17 cellular contexts compared by ENCODE assay signal in genomic region chr4:182695009-182695408, GRCh38.
DNase-seq lines count a peak whose midpoint lies in the region; ATAC-seq and TF ChIP-seq lines count a peak whose summit lies in the region.
"Had no signal": no experiment of that assay in that cellular context is flagged by ENCODE, and none has a peak within 500 bp of the region (broad histone marks: within the 10 kb centered on the region; RNA-seq: fewer than 3 reads in every experiment).

No MANE protein-coding gene starts in this region.

- DNase-seq in GM23338 (ENCODE audit: low spot score) = no peak
- DNase-seq in heart left ventricle = peak in 3 of 5 donors; percentile 31 to 61 (median 54)
- DNase-seq in left ventricle myocardium inferior = peak; percentile 29
- no peak for DNase-seq in neural progenitor cell (ENCODE audit: low spot score)
- no peak for DNase-seq in T1000 (lab: John Stamatoyannopoulos, UW)
- DNase-seq in endodermal cell = no peak
- DNase-seq in ACHN = no peak
- DNase-seq: CD4-positive, alpha-beta T cell; CD8-positive, alpha-beta memory T cell; DMS 273 treated with DMSO at 0.1 percent for 48 hours; DMS79; EL; GF-D8; H7 had no signal

- no peaks in the 10 kb centered on the region for H3F3A ChIP-seq in GM23338 (replicated peaks; ENCODE audit: low read depth)
- H3F3A ChIP-seq in neural progenitor cell (ENCODE audit: low read depth) = peaks cover 10% of the 10 kb centered on the region

- no peak for TF ChIP-seq CTCF in GM23338 (conservative IDR thresholded peaks at IDR 0.05; ENCODE audit: low read depth in 2 of 2)
- TF ChIP-seq CTCF in heart left ventricle (IDR thresholded peaks at IDR 0.05) = no peak
- no peak for TF ChIP-seq CTCF in left ventricle myocardium inferior (IDR thresholded peaks at IDR 0.05; ENCODE audit: borderline replicate concordance)
- no peak for TF ChIP-seq CTCF in neural progenitor cell (IDR thresholded peaks at IDR 0.05)
- TF ChIP-seq CTCF in endodermal cell (conservative IDR thresholded peaks at IDR 0.05) = no peak

- H3K4me3 Mint-ChIP-seq in GM23338 = no peak overlapping the region
- H3K4me3 Mint-ChIP-seq in neural progenitor cell = no peak overlapping the region
- H3K4me3 Mint-ChIP-seq in endodermal cell = no peak overlapping the region
- H3K4me3 Mint-ChIP-seq: B cell; CD14-positive monocyte; CD4-positive, alpha-beta T cell; CD8-positive, alpha-beta memory T cell had no signal

- H3K4me1 ChIP-seq in GM23338 (ENCODE audit: insufficient read depth) = peaks cover 10% of the 10 kb centered on the region; the same call in 1 of the 2 replicates
- peaks cover 0 to 11% (median 0%) of the 10 kb centered on the region in 12 donors for H3K4me1 ChIP-seq in heart left ventricle
- H3K4me1 ChIP-seq in left ventricle myocardium inferior = peaks cover 6% of the 10 kb centered on the region
- H3K4me1 ChIP-seq in neural progenitor cell = peaks cover 9% of the 10 kb centered on the region
- no peaks in the 10 kb centered on the region for H3K4me1 ChIP-seq in endodermal cell (ENCODE audit: control insufficient read depth, insufficient read depth, low read length)

- intact Hi-C loops in heart left ventricle (cut with DNase I) (loop anchor here in 1 of 10 donors (10.0 kb wide), 1 partner anchor 50 kb away; no protein-coding TSS in a partner anchor), left ventricle myocardium inferior (cut with micrococcal nuclease) (no loop called here)

- H3K27ac Mint-ChIP-seq in GM23338 = peak overlapping the region; percentile 52; the same call in 1 of the 2 replicates
- no peak overlapping the region for H3K27ac Mint-ChIP-seq in neural progenitor cell
- no peak overlapping the region for H3K27ac Mint-ChIP-seq in endodermal cell
- H3K27ac Mint-ChIP-seq: B cell; CD14-positive monocyte; CD4-positive, alpha-beta T cell; CD8-positive, alpha-beta memory T cell had no signal

- H2AFZ ChIP-seq in GM23338 = no peak overlapping the region
- H2AFZ ChIP-seq in neural progenitor cell (replicated peaks) = no peak overlapping the region

- WGBS in heart left ventricle, 4 donors = 52 to 67% (median 56%) methylated on average over 3 of the region's 3 CpGs
- WGBS in endodermal cell (ENCODE audit: insufficient coverage in 1 of 2, insufficient read length in 1 of 2), 2 experiments = 92 to 100% methylated on average over 2 to 3 of the region's 3 CpGs

- H3K4me2 ChIP-seq in GM23338 (no peak overlapping the region), neural progenitor cell (no peak overlapping the region)
- H3K4me2 ChIP-seq: BLaER1 had no signal

- no peak overlapping the region for H3K27ac ChIP-seq in GM23338 (ENCODE audit: low read depth)
- H3K27ac ChIP-seq in heart left ventricle = no peak overlapping the region
- peak overlapping the region; percentile 30 for H3K27ac ChIP-seq in left ventricle myocardium inferior (replicated peaks)
- peak overlapping the region; percentile 13 for H3K27ac ChIP-seq in neural progenitor cell
- no peak overlapping the region for H3K27ac ChIP-seq in endodermal cell (ENCODE audit: low read depth, low read length)
- H3K27ac ChIP-seq: BLaER1 had no signal

- H3K9ac ChIP-seq in neural progenitor cell = no peak overlapping the region
- H3K9ac ChIP-seq in endodermal cell (ENCODE audit: extremely low read depth, low read length, poor library complexity, severe bottlenecking) = no peak overlapping the region
- H3K9ac ChIP-seq: BLaER1 had no signal

- H3K27me3 Mint-ChIP-seq in GM23338 (ENCODE audit: insufficient read depth, low read depth, poor library complexity) (peaks cover 4% of the 10 kb centered on the region), neural progenitor cell (ENCODE audit: insufficient read depth, low read depth) (no peaks in the 10 kb centered on the region), endodermal cell (ENCODE audit: insufficient read depth) (no peaks in the 10 kb centered on the region)

- H3K9me3 ChIP-seq in heart left ventricle = no peaks in the 10 kb centered on the region
- no peaks in the 10 kb centered on the region for H3K9me3 ChIP-seq in left ventricle myocardium inferior (replicated peaks)
- H3K9me3 ChIP-seq in neural progenitor cell (ENCODE audit: low read depth) = no peaks in the 10 kb centered on the region
- H3K9me3 ChIP-seq in endodermal cell (ENCODE audit: control insufficient read depth, low read length) = no peaks in the 10 kb centered on the region
- H3K9me3 ChIP-seq: BLaER1 had no signal

- no peak for TF ChIP-seq POLR2A in heart left ventricle (IDR thresholded peaks at IDR 0.05)

- in situ Hi-C loops in ACHN (cut with HindIII; ENCODE audit: low pct_ligation_motif_present, low pct_unique_long_range_greater_than_20kb, low sequenced_read_pairs) = no loop called here

- H3K9me3 Mint-ChIP-seq in GM23338 = no peaks in the 10 kb centered on the region
- no peaks in the 10 kb centered on the region for H3K9me3 Mint-ChIP-seq in neural progenitor cell
- no peaks in the 10 kb centered on the region for H3K9me3 Mint-ChIP-seq in endodermal cell
- H3K9me3 Mint-ChIP-seq: CD4-positive, alpha-beta T cell; CD8-positive, alpha-beta memory T cell had no signal

- H3K27me3 ChIP-seq in GM23338 (ENCODE audit: insufficient read depth) (no peaks in the 10 kb centered on the region), heart left ventricle (no peaks in the 10 kb centered on the region), left ventricle myocardium inferior (ENCODE audit: low read depth) (no peaks in the 10 kb centered on the region), neural progenitor cell (no peaks in the 10 kb centered on the region), endodermal cell (ENCODE audit: control insufficient read depth, insufficient read depth, low read length, poor library complexity, severe bottlenecking) (no peaks in the 10 kb centered on the region)
- H3K27me3 ChIP-seq: BLaER1 had no signal

- H3K9me2 ChIP-seq in GM23338 (ENCODE audit: insufficient read depth) = no peaks in the 10 kb centered on the region

- H3K4me3 ChIP-seq in GM23338 = no peak overlapping the region
- no peak overlapping the region for H3K4me3 ChIP-seq in heart left ventricle
- H3K4me3 ChIP-seq in left ventricle myocardium inferior = no peak overlapping the region
- H3K4me3 ChIP-seq in neural progenitor cell = no peak overlapping the region
- no peak overlapping the region for H3K4me3 ChIP-seq in endodermal cell (ENCODE audit: low read length)
- H3K4me3 ChIP-seq: BLaER1 had no signal

- H3K79me2 ChIP-seq in GM23338 (replicated peaks; ENCODE audit: insufficient read depth) (no peaks in the 10 kb centered on the region), neural progenitor cell (ENCODE audit: low read depth) (no peaks in the 10 kb centered on the region)

- no peaks in the 10 kb centered on the region for H4K20me1 ChIP-seq in GM23338 (replicated peaks; ENCODE audit: insufficient read depth)
- H4K20me1 ChIP-seq in neural progenitor cell (ENCODE audit: low read depth) = no peaks in the 10 kb centered on the region
- H4K20me1 ChIP-seq: BLaER1 had no signal

- ATAC-seq in GM23338 = no peak
- ATAC-seq in heart left ventricle = peak; percentile 85 to 96 (median 93)

- peaks cover 33% of the 10 kb centered on the region for H3K4me1 Mint-ChIP-seq in GM23338
- peaks cover 16% of the 10 kb centered on the region for H3K4me1 Mint-ChIP-seq in neural progenitor cell
- H3K4me1 Mint-ChIP-seq in endodermal cell = peaks cover 23% of the 10 kb centered on the region
- H3K4me1 Mint-ChIP-seq: B cell; CD14-positive monocyte; CD8-positive, alpha-beta memory T cell had no signal

- 0 out of 3 replicates have a peak, but pooled peaks cover 4% of the 10 kb centered on the region for H3K36me3 Mint-ChIP-seq in GM23338 (ENCODE audit: low read depth)
- peaks cover 24% of the 10 kb centered on the region for H3K36me3 Mint-ChIP-seq in neural progenitor cell
- H3K36me3 Mint-ChIP-seq in endodermal cell (ENCODE audit: low read depth) = peaks cover 4% of the 10 kb centered on the region
- H3K36me3 Mint-ChIP-seq: CD14-positive monocyte; CD8-positive, alpha-beta memory T cell had no signal

- H3K36me3 ChIP-seq in GM23338 (ENCODE audit: insufficient read depth) = no peaks in the 10 kb centered on the region
- H3K36me3 ChIP-seq in heart left ventricle = no peaks in the 10 kb centered on the region
- no peaks in the 10 kb centered on the region for H3K36me3 ChIP-seq in left ventricle myocardium inferior
- H3K36me3 ChIP-seq in neural progenitor cell = no peaks in the 10 kb centered on the region
- peaks cover 6% of the 10 kb centered on the region for H3K36me3 ChIP-seq in endodermal cell (ENCODE audit: control insufficient read depth, insufficient read depth, low read length)

TF ChIP-seq in GM23338, 12 proteins besides CTCF, POLR2A, EP300 and RAD21 (continues in another document):
- TF ChIP-seq CREB1 (CRISPR knock-in tag; IDR thresholded peaks at IDR 0.05; ENCODE audit: low read depth) = no peak
- no peak for TF ChIP-seq JUNB (IDR thresholded peaks at IDR 0.05; ENCODE audit: unreplicated experiment)
- TF ChIP-seq NANOG (IDR thresholded peaks at IDR 0.05; ENCODE audit: borderline replicate concordance) = no peak
- no peak for TF ChIP-seq ZNF331 (CRISPR knock-in tag; IDR thresholded peaks at IDR 0.05; ENCODE audit: low read depth)
- TF ChIP-seq, protein P1, sequence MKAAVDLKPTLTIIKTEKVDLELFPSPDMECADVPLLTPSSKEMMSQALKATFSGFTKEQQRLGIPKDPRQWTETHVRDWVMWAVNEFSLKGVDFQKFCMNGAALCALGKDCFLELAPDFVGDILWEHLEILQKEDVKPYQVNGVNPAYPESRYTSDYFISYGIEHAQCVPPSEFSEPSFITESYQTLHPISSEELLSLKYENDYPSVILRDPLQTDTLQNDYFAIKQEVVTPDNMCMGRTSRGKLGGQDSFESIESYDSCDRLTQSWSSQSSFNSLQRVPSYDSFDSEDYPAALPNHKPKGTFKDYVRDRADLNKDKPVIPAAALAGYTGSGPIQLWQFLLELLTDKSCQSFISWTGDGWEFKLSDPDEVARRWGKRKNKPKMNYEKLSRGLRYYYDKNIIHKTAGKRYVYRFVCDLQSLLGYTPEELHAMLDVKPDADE (IDR thresholded peaks at IDR 0.05) = no peak
- no peak for TF ChIP-seq POLR2AphosphoS5 (IDR thresholded peaks at IDR 0.05; ENCODE audit: low read depth)
- no peak for TF ChIP-seq EZH2phosphoT487 (IDR thresholded peaks at IDR 0.05; ENCODE audit: unreplicated experiment)
- TF ChIP-seq EZH2 (IDR thresholded peaks at IDR 0.05; ENCODE audit: low read depth, unreplicated experiment) = no peak
- no peak for TF ChIP-seq STAT1 (IDR thresholded peaks at IDR 0.05; ENCODE audit: unreplicated experiment)

Comparison
In these comparisons a context has a peak if more than half of its experiments do, and no peak if none do; other contexts are left out.
1. H3K27ac ChIP-seq: peak in left ventricle myocardium inferior (single experiment) and neural progenitor cell (single experiment); none in GM23338 (single experiment), heart left ventricle (0 of 12) and endodermal cell (single experiment).
2. DNase-seq: peak in heart left ventricle (3 of 5) and left ventricle myocardium inferior (single experiment); none in GM23338 (single experiment), neural progenitor cell (single experiment), T1000 (single experiment), endodermal cell (single experiment) and ACHN (single experiment).